Comparison of ENCODE assay signal across 8 cellular contexts in the genomic region with DNA sequence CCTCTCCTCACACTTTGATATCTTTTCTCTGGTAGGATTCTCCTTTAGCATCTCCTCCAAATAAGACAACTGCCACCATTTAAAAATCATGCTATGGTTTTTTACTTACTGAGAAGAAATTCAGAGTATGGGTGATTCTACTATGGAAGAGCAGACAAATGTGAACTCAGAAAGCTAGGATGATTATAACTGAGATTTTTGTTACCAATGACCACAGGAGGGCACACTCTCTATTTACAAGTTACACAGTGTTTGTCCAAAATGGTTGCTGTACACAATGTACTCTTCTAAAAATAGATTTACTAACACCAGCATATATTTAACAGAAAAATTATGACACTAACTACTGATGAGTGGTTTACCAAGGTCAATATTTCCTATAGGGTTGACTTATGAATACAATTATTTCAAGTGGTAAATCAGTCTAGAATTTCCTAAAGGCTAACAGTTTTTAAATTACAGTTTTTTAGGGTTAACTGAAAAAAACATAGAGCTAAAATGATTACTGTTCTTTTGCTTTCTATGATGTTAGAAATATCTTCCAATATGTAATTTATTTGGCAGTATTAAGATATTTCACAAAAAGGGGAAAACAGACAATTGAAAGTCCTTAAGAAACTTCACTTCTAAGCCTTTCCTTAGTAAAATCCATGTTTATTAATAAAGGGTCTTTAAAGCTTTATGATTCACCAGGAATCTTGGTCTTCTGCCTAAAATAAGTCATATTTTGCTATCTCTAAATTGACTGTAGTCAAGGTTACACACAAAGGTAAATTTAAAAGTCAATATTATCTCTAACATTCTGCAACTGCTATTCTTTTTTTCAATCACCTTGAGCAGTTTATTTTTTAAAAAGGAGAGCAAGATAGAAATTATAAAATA. TPM values are rescaled to one million over a fixed set of nuclear protein-coding genes. Genes with fewer than 3 reads are reported as not detected.
A peak's percentile ranks its signal among the peaks of the same experiment; 100 is the strongest.
DNase-seq lines count a peak whose midpoint lies in the region; ATAC-seq and TF ChIP-seq lines count a peak whose summit lies in the region.

No MANE protein-coding gene starts in this region.

- no peaks in the 10 kb centered on the region for H3K9me3 ChIP-seq in MM.1S (replicated peaks; ENCODE audit: insufficient read depth, low read length)

- H3K79me2 ChIP-seq in MM.1S (ENCODE audit: low read length) = peaks cover 74% of the 10 kb centered on the region

- H3K9ac ChIP-seq in MM.1S (ENCODE audit: low read length) = no peak overlapping the region

- no peak overlapping the region for H3K27ac Mint-ChIP-seq in activated CD8-positive, alpha-beta memory T cell treated with anti-CD3 and anti-CD28 coated beads, Interleukin-2, amount 10 ng/mL, durations not matched to agents 7 days and 5 days
- H3K27ac Mint-ChIP-seq in osteocyte (ENCODE audit: unreplicated experiment) = peak overlapping the region; percentile 63

- 0 out of 2 replicates have a peak, but pooled peaks cover 9% of the 10 kb centered on the region for H3F3A ChIP-seq in MM.1S (ENCODE audit: insufficient read depth, low read length)

- CTCF ChIA-PET in activated CD8-positive, alpha-beta memory T cell treated with anti-CD3 and anti-CD28 coated beads, Interleukin-2, amount 10 ng/mL, durations not matched to agents 7 days and 5 days (lab: Charles Lee) = interaction anchor here (0.8 to 4.9 kb wide), 12 partner anchors 12 to 432 kb away, joined by 3 to 35 read pairs (median 4); partner anchors contain the start of gene MAP4K3
- CTCF ChIA-PET in HEK293T (lab: Yijun Ruan, JAX) = interaction anchor here (0.5 to 1.5 kb wide), 4 partner anchors 50 to 532 kb away, joined by 3 read pairs; no protein-coding TSS in a partner anchor

- no peaks in the 10 kb centered on the region for H3K36me3 ChIP-seq in MM.1S (replicated peaks; ENCODE audit: insufficient read depth, low read length)

- H3K27me3 ChIP-seq in MM.1S (replicated peaks; ENCODE audit: insufficient read depth, low read length) = no peaks in the 10 kb centered on the region

- no peaks in the 10 kb centered on the region for H3K9me2 ChIP-seq in MM.1S (replicated peaks; ENCODE audit: insufficient read depth, low read length)

- POLR2A ChIA-PET in HEK293T (lab: Yijun Ruan, JAX) = interaction anchor here (0.7 to 1.2 kb wide), 2 partner anchors 56 to 58 kb away, joined by 3 read pairs; no protein-coding TSS in a partner anchor

- H4K20me1 ChIP-seq in MM.1S (ENCODE audit: insufficient read depth, low read length) = no peaks in the 10 kb centered on the region

- DNase-seq in activated CD8-positive, alpha-beta memory T cell treated with anti-CD3 and anti-CD28 coated beads, Interleukin-2, amount 10 ng/mL, durations not matched to agents 7 days and 5 days = no peak
- no peak for DNase-seq in activated CD8-positive, alpha-beta memory T cell treated with anti-CD3 and anti-CD28 coated beads, Interleukin-2, amount 50 U/mL, for 48 hours
- DNase-seq in HEK293T (ENCODE audit: extremely low spot score) (peak; percentile 27), MM.1S (peak; percentile 60), fibroblast of gingiva (ENCODE audit: low read depth) (peak; percentile 70), osteocyte (ENCODE audit: extremely low spot score, unreplicated experiment) (no peak), iPS-NIHi11 (ENCODE audit: low spot score) (no peak)

- no peak overlapping the region for H3K4me2 ChIP-seq in MM.1S (ENCODE audit: low read depth, low read length)

- peaks cover 9% of the 10 kb centered on the region for H3K4me1 Mint-ChIP-seq in activated CD8-positive, alpha-beta memory T cell treated with anti-CD3 and anti-CD28 coated beads, Interleukin-2, amount 10 ng/mL, durations not matched to agents 7 days and 5 days
- H3K4me1 Mint-ChIP-seq in osteocyte (ENCODE audit: unreplicated experiment) = peaks cover 33% of the 10 kb centered on the region

- H3K27me3 Mint-ChIP-seq in activated CD8-positive, alpha-beta memory T cell treated with anti-CD3 and anti-CD28 coated beads, Interleukin-2, amount 10 ng/mL, durations not matched to agents 7 days and 5 days = no peaks in the 10 kb centered on the region
- H3K27me3 Mint-ChIP-seq in osteocyte (ENCODE audit: unreplicated experiment) = no peaks in the 10 kb centered on the region

- no peak overlapping the region; the same call in 1 of the 2 replicates for H3K27ac ChIP-seq in MM.1S (ENCODE audit: low read length)

- TF ChIP-seq CTCF in MM.1S (IDR thresholded peaks at IDR 0.05; ENCODE audit: low read length) (peak; percentile 68), osteocyte (IDR thresholded peaks at IDR 0.05) (peak; percentile 75)

- ATAC-seq in activated CD8-positive, alpha-beta memory T cell treated with anti-CD3 and anti-CD28 coated beads, Interleukin-2, amount 10 ng/mL, durations not matched to agents 7 days and 5 days = peak; percentile 64
- peak; percentile 91 for ATAC-seq in SK-N-SH treated with all-trans-retinoic acid at 6 μM for 48 hours

- H3K9me3 Mint-ChIP-seq in activated CD8-positive, alpha-beta memory T cell treated with anti-CD3 and anti-CD28 coated beads, Interleukin-2, amount 10 ng/mL, durations not matched to agents 7 days and 5 days (ENCODE audit: low read depth) = no peaks in the 10 kb centered on the region
- H3K9me3 Mint-ChIP-seq in osteocyte (ENCODE audit: unreplicated experiment) = peaks cover 2% of the 10 kb centered on the region

- H3K36me3 Mint-ChIP-seq in activated CD8-positive, alpha-beta memory T cell treated with anti-CD3 and anti-CD28 coated beads, Interleukin-2, amount 10 ng/mL, durations not matched to agents 7 days and 5 days = peaks cover 9% of the 10 kb centered on the region
- peaks cover 14% of the 10 kb centered on the region for H3K36me3 Mint-ChIP-seq in osteocyte (ENCODE audit: unreplicated experiment)

- H3K4me1 ChIP-seq in MM.1S (ENCODE audit: low read length) = peaks cover 22% of the 10 kb centered on the region

- H3K4me3 Mint-ChIP-seq in activated CD8-positive, alpha-beta memory T cell treated with anti-CD3 and anti-CD28 coated beads, Interleukin-2, amount 10 ng/mL, durations not matched to agents 7 days and 5 days = no peak overlapping the region
- no peak overlapping the region for H3K4me3 Mint-ChIP-seq in osteocyte (ENCODE audit: unreplicated experiment)

- H2AFZ ChIP-seq in MM.1S (ENCODE audit: low read length) = no peak overlapping the region

- no peak overlapping the region for H3K4me3 ChIP-seq in MM.1S (ENCODE audit: low read length)

TF ChIP-seq in HEK293T, 16 proteins besides CTCF, POLR2A, EP300 and RAD21:
- no peak for TF ChIP-seq ZNF384 (IDR thresholded peaks at IDR 0.05)
- TF ChIP-seq FOXA1 (IDR thresholded peaks at IDR 0.05) = no peak
- no peak for TF ChIP-seq L3MBTL2 (conservative IDR thresholded peaks at IDR 0.05)
- no peak for TF ChIP-seq HDGF (IDR thresholded peaks at IDR 0.05; ENCODE audit: borderline replicate concordance)
- no peak for TF ChIP-seq LEF1 (IDR thresholded peaks at IDR 0.05; ENCODE audit: borderline replicate concordance)
- no peak for TF ChIP-seq ELF4 (IDR thresholded peaks at IDR 0.05)
- no peak for TF ChIP-seq SUZ12 (IDR thresholded peaks at IDR 0.05)
- TF ChIP-seq ARNT (IDR thresholded peaks at IDR 0.05) = no peak
- TF ChIP-seq NFRKB (IDR thresholded peaks at IDR 0.05) = no peak
- TF ChIP-seq CTBP1 (IDR thresholded peaks at IDR 0.05; ENCODE audit: borderline replicate concordance) = no peak
- no peak for TF ChIP-seq BHLHE40 (IDR thresholded peaks at IDR 0.05; ENCODE audit: borderline replicate concordance)
- no peak for TF ChIP-seq PKNOX1 (IDR thresholded peaks at IDR 0.05)
- TF ChIP-seq FOXK2 (IDR thresholded peaks at IDR 0.05) = no peak
- no peak for TF ChIP-seq SP1 (IDR thresholded peaks at IDR 0.05)

TF ChIP-seq in SK-N-SH treated with all-trans-retinoic acid at 6 μM for 48 hours, 23 proteins besides CTCF, POLR2A, EP300 and RAD21:
- TF ChIP-seq CSRNP3 (CRISPR knock-in tag; IDR thresholded peaks at IDR 0.05) = 0 out of 2 replicates have a peak, but pooled peaks have one; percentile 16
- TF ChIP-seq PPARA (CRISPR knock-in tag; IDR thresholded peaks at IDR 0.05; ENCODE audit: borderline replicate concordance) = no peak

RNA-seq across cellular contexts. Expression of gene MAP4K3, which starts 57.2 kb away (rescaled TPM):
- total RNA-seq in activated CD8-positive, alpha-beta memory T cell treated with anti-CD3 and anti-CD28 coated beads, Interleukin-2, amount 10 ng/mL, durations not matched to agents 7 days and 5 days = 10 to 100 TPM; 10.9 to 13.1 TPM
- total RNA-seq in osteocyte = 35.0 and 47.9 TPM in 2 replicates

Comparison
In these comparisons a context has a peak if more than half of its experiments do, and no peak if none do; other contexts are left out.
1. DNase-seq: peak in HEK293T (single experiment), MM.1S (single experiment) and fibroblast of gingiva (single experiment); none in activated CD8-positive, alpha-beta memory T cell treated with anti-CD3 and anti-CD28 coated beads, Interleukin-2, amount 10 ng/mL, durations not matched to agents 7 days and 5 days (single experiment), activated CD8-positive, alpha-beta memory T cell treated with anti-CD3 and anti-CD28 coated beads, Interleukin-2, amount 50 U/mL, for 48 hours (single experiment), osteocyte (single experiment) and iPS-NIHi11 (single experiment).